ENCODE assay signal across 23 cellular contexts in the genomic region with DNA sequence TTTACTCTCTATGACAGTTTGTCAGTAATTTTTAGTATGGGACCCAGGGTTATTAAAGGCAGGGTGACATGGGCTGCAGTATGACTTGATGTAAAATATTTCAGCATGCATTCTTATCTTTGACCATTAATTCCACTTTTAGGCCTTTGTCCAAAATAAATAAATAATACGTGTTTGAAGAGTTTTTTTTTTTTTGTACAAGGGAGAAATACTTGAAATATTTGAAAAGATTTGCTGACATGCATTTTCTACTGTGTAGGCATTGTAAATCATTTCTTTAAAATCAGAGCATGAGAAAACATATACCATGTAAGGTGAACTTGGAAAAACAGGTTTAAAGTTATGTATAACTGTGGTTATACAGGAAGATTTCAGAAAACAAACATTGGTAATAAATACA. TPM values are rescaled to one million over a fixed set of nuclear protein-coding genes. Genes with fewer than 3 reads are reported as not detected.
"Had no signal": no experiment of that assay in that cellular context is flagged by ENCODE, and none has a peak within 500 bp of the region (broad histone marks: within the 10 kb centered on the region; RNA-seq: fewer than 3 reads in every experiment).

No MANE protein-coding gene starts in this region.

- H3K4me3 ChIP-seq: SJSA1, SK-N-MC had no signal

- H3K36me3 ChIP-seq: SJSA1 had no signal

- DNase-seq: Karpas-422, KG1, MM.1S, NCI-H1092 treated with DMSO at 0.1 percent for 48 hours, NCI-H1436, NCI-H187, NCI-H2029, NCI-H2081 treated with DMSO at 0.1 percent for 48 hours, NCI-H2171, NCI-H226, NCI-H446, NCI-H510A, NCI-H524 treated with DMSO at 0.1 percent for 48 hours, NCI-H69, NCI-H774, Right ventricle myocardium superior, RPMI8226, SIG-M5 had no signal

- H3K27me3 ChIP-seq: SJSA1 had no signal

- H3K4me1 ChIP-seq: SJSA1 had no signal

- FAIRE-seq: RCC 7860 had no signal

- H3K27ac ChIP-seq: SJSA1, SK-N-MC had no signal

RNA-seq across cellular contexts. Expression of a gene that starts 23.5 kb away (rescaled TPM):
- total RNA-seq: HT1080, M059J, SJSA1 had no signal
